In genomic region chr18:68426731-68427315, GRCh38 we compare ENCODE assay signal across 27 cellular contexts.
DNase-seq lines count a peak whose midpoint lies in the region; ATAC-seq and TF ChIP-seq lines count a peak whose summit lies in the region.
"Had no signal": no experiment of that assay in that cellular context is flagged by ENCODE, and none has a peak within 500 bp of the region (broad histone marks: within the 10 kb centered on the region; RNA-seq: fewer than 3 reads in every experiment).

No MANE protein-coding gene starts in this region.

- POLR2A ChIA-PET in IMR-90 (lab: Charles Lee; ENCODE audit: unreplicated experiment) = no interaction called here

- dilution Hi-C loops in IMR-90 (cut with HindIII; ENCODE audit: low sequenced_read_pairs, unreplicated experiment) = no loop called here

- H3K36me3 ChIP-seq in IMR-90 (ENCODE audit: control insufficient read depth, insufficient read depth, low read length) (no peaks in the 10 kb centered on the region), sigmoid colon (no peaks in the 10 kb centered on the region)
- H3K36me3 ChIP-seq: colonic mucosa, HAP-1, upper lobe of left lung had no signal

- TF ChIP-seq RAD21 in IMR-90 (IDR thresholded peaks at IDR 0.05; ENCODE audit: low read length) = no peak

- H4K8ac ChIP-seq in IMR-90 (ENCODE audit: low read depth in 2 of 2, low read length in 2 of 2) = peak overlapping the region in 1 of 2 experiments; percentile 18; a peak in 2 of 4 replicates

- H3K18ac ChIP-seq in IMR-90 (ENCODE audit: low read depth, low read length) = peak overlapping the region; percentile 82; the same call in 1 of the 2 replicates

- TF ChIP-seq CTCF in AG10803 (conservative IDR thresholded peaks at IDR 0.05; ENCODE audit: low read length) (no peak), IMR-90 (conservative IDR thresholded peaks at IDR 0.05; ENCODE audit: low read depth, low read length) (no peak), astrocyte of the spinal cord (IDR thresholded peaks at IDR 0.05; ENCODE audit: low read depth, low read length) (no peak), sigmoid colon (IDR thresholded peaks at IDR 0.05) (no peak)

- no peak overlapping the region for H3K27ac ChIP-seq in IMR-90 (ENCODE audit: insufficient read depth, low read length)
- no peak overlapping the region for H3K27ac ChIP-seq in sigmoid colon
- H3K27ac ChIP-seq: A549, colonic mucosa, HL-60, psoas muscle, upper lobe of left lung had no signal

- no peak overlapping the region for H3K23ac ChIP-seq in IMR-90 (ENCODE audit: low read depth, low read length)

- no peak overlapping the region for H3K56ac ChIP-seq in IMR-90 (ENCODE audit: extremely low read depth, insufficient read depth, low read length)

- H3K27me3 Mint-ChIP-seq in activated naive CD8-positive, alpha-beta T cell treated with anti-CD3 and anti-CD28 coated beads for 36 hours = no peaks in the 10 kb centered on the region
- H3K27me3 Mint-ChIP-seq: activated CD4-positive, alpha-beta memory T cell treated with anti-CD3 and anti-CD28 coated beads, Interleukin-2, amount 10 ng/mL, durations not matched to agents 7 days and 5 days; activated naive CD8-positive, alpha-beta T cell treated with anti-CD3 and anti-CD28 coated beads, Interleukin-2, amount 50 U/mL, for 24 hours had no signal

- no peak overlapping the region for H3K4me3 Mint-ChIP-seq in activated naive CD8-positive, alpha-beta T cell treated with anti-CD3 and anti-CD28 coated beads for 36 hours
- H3K4me3 Mint-ChIP-seq: activated CD4-positive, alpha-beta memory T cell treated with anti-CD3 and anti-CD28 coated beads, Interleukin-2, amount 10 ng/mL, durations not matched to agents 7 days and 5 days; activated naive CD8-positive, alpha-beta T cell treated with anti-CD3 and anti-CD28 coated beads, Interleukin-2, amount 50 U/mL, for 24 hours; effector memory CD8-positive, alpha-beta T cell had no signal

- no peak overlapping the region for H2AK9ac ChIP-seq in IMR-90 (replicated peaks; ENCODE audit: low read depth, low read length, poor library complexity)

- BruUV-seq in IMR-90 (replicated peaks; lab: Mats Ljungman, UMichigan) = no TSS peak

- no peak overlapping the region for H2AFZ ChIP-seq in IMR-90 (replicated peaks; ENCODE audit: low read length, poor library complexity)

- H3K9me1 ChIP-seq in IMR-90 (ENCODE audit: insufficient read depth, low read length) = peaks cover 12% of the 10 kb centered on the region

- no peak overlapping the region; the same call in 1 of the 2 replicates for H4K91ac ChIP-seq in IMR-90 (ENCODE audit: insufficient read depth, low read depth, low read length)

- peak overlapping the region; percentile 64 for H2BK20ac ChIP-seq in IMR-90 (ENCODE audit: low read depth, low read length)

- peak overlapping the region; percentile 40 for H3K14ac ChIP-seq in IMR-90 (replicated peaks; ENCODE audit: low read depth, low read length)

- H3K4ac ChIP-seq in IMR-90 (ENCODE audit: low read depth, low read length) = peak overlapping the region; percentile 58; the same call in 1 of the 2 replicates

- peaks cover 15% of the 10 kb centered on the region for H3K4me1 ChIP-seq in IMR-90 (ENCODE audit: control insufficient read depth, insufficient read depth, low read length)
- H3K4me1 ChIP-seq in sigmoid colon = peaks cover 0 to 5% (median 0%) of the 10 kb centered on the region in 4 donors
- H3K4me1 ChIP-seq: A549, colonic mucosa, HAP-1, psoas muscle, upper lobe of left lung had no signal

- in situ Hi-C loops in IMR-90 (cut with MboI; ENCODE audit: low sequenced_read_pairs) = no loop called here
- in situ Hi-C loops in astrocyte of the spinal cord (cut with HindIII; ENCODE audit: low sequenced_read_pairs) = no loop called here

- H4K5ac ChIP-seq in IMR-90 (ENCODE audit: low read depth, low read length) = peak overlapping the region; percentile 76; the same call in 1 of the 2 replicates

- 100% methylated on average over 1 of the region's 5 CpGs; no CpG with 5 or more reads in 1 of the 2 experiments for WGBS in IMR-90 (ENCODE audit: extremely low coverage in 2 of 2, insufficient read length in 1 of 2), 2 experiments
- 58 to 85% methylated on average over 5 of the region's 5 CpGs for WGBS in sigmoid colon, 2 donors

- H2BK5ac ChIP-seq in IMR-90 (ENCODE audit: low read depth, low read length, poor library complexity, severe bottlenecking) = peak overlapping the region; percentile 65

- TF ChIP-seq POLR2A in IMR-90 (IDR thresholded peaks at IDR 0.05; ENCODE audit: low read depth, low read length) = no peak
- no peak for TF ChIP-seq POLR2A in sigmoid colon (IDR thresholded peaks at IDR 0.05)

- no peaks in the 10 kb centered on the region for H3K36me3 Mint-ChIP-seq in activated naive CD8-positive, alpha-beta T cell treated with anti-CD3 and anti-CD28 coated beads for 36 hours

- no peaks in the 10 kb centered on the region for H3K79me1 ChIP-seq in IMR-90 (ENCODE audit: low read depth in 1 of 2, low read length in 2 of 2)

- no peak overlapping the region for H3K9ac ChIP-seq in IMR-90 (ENCODE audit: low read depth, low read length)

- H3K27ac Mint-ChIP-seq in activated naive CD8-positive, alpha-beta T cell treated with anti-CD3 and anti-CD28 coated beads for 36 hours = no peak overlapping the region
- H3K27ac Mint-ChIP-seq: activated CD4-positive, alpha-beta memory T cell treated with anti-CD3 and anti-CD28 coated beads, Interleukin-2, amount 10 ng/mL, durations not matched to agents 7 days and 5 days; activated naive CD8-positive, alpha-beta T cell treated with anti-CD3 and anti-CD28 coated beads, Interleukin-2, amount 50 U/mL, for 24 hours; effector memory CD8-positive, alpha-beta T cell had no signal

- no peak overlapping the region for H3K4me3 ChIP-seq in AG10803 (ENCODE audit: low read length)
- no peak overlapping the region for H3K4me3 ChIP-seq in IMR-90 (ENCODE audit: insufficient read depth, low read depth, low read length)
- H3K4me3 ChIP-seq in astrocyte of the spinal cord (ENCODE audit: low read depth, low read length) = no peak overlapping the region
- H3K4me3 ChIP-seq in sigmoid colon = no peak overlapping the region
- H3K4me3 ChIP-seq: A549, colonic mucosa, GM12878, HAP-1, psoas muscle, upper lobe of left lung had no signal

- peak overlapping the region; percentile 82; the same call in 1 of the 2 replicates for H2BK120ac ChIP-seq in IMR-90 (ENCODE audit: low read depth, low read length)

- intact Hi-C loops in IMR-90 (cut with micrococcal nuclease) = no loop called here
- intact Hi-C loops in sigmoid colon (cut with DNase I) = no loop called here

- peak overlapping the region; percentile 54; the same call in 1 of the 2 replicates for H2AK5ac ChIP-seq in IMR-90 (ENCODE audit: low read depth, low read length)

- H3K9me3 ChIP-seq in IMR-90 (ENCODE audit: control insufficient read depth, insufficient read depth, low read length) (no peaks in the 10 kb centered on the region; the same call in 1 of the 2 replicates), sigmoid colon (no peaks in the 10 kb centered on the region)
- H3K9me3 ChIP-seq: A549, colonic mucosa, HAP-1, psoas muscle, upper lobe of left lung had no signal

- no peaks in the 10 kb centered on the region for H3K9me3 Mint-ChIP-seq in activated naive CD8-positive, alpha-beta T cell treated with anti-CD3 and anti-CD28 coated beads for 36 hours

- no peaks in the 10 kb centered on the region for H4K20me1 ChIP-seq in IMR-90 (ENCODE audit: insufficient read depth, low read length)

- H3K27me3 ChIP-seq in IMR-90 (ENCODE audit: control insufficient read depth, insufficient read depth, low read length) (no peaks in the 10 kb centered on the region), sigmoid colon (no peaks in the 10 kb centered on the region)
- H3K27me3 ChIP-seq: colonic mucosa, upper lobe of left lung had no signal

- DNase-seq in AG10803 (ENCODE audit: low read depth) (peak; percentile 43), IMR-90 (peak; percentile 77), astrocyte of the spinal cord (ENCODE audit: low read depth, low spot score) (peak; percentile 34), myocyte (ENCODE audit: low read depth) (peak; percentile 56), T-helper 2 cell (no peak), sigmoid colon (no peak), germinal center (ENCODE audit: low spot score) (no peak)
- no peak for DNase-seq in activated naive CD8-positive, alpha-beta T cell treated with anti-CD3 and anti-CD28 coated beads for 36 hours
- DNase-seq: activated CD4-positive, alpha-beta memory T cell treated with anti-CD3 and anti-CD28 coated beads, Interleukin-2, amount 10 ng/mL, durations not matched to agents 7 days and 5 days; activated effector memory CD4-positive, alpha-beta T cell treated with anti-CD3 and anti-CD28 coated beads, Interleukin-2, amount 50 U/mL, for 16 hours; activated naive CD8-positive, alpha-beta T cell treated with anti-CD3 and anti-CD28 coated beads, Interleukin-2, amount 50 U/mL, for 24 hours; activated T-cell treated with anti-CD3 and anti-CD28 coated beads for 4 hours; colonic mucosa; DND-41; effector memory CD8-positive, alpha-beta T cell; mammary epithelial cell; NCI-H1092 treated with DMSO at 0.1 percent for 48 hours; NCI-H2081; PC-3; psoas muscle; SHP77; stimulated activated CD4-positive, alpha-beta T cell treated with anti-CD3 and anti-CD28 coated beads, Interleukin-1b, Interleukin-23, amount 100 ng/mL, for 48 hours; upper lobe of left lung had no signal

- no peak overlapping the region for H3K4me2 ChIP-seq in IMR-90 (ENCODE audit: low read depth, low read length)
- H3K4me2 ChIP-seq: A549 had no signal

- no peak for ATAC-seq in IMR-90 (ENCODE audit: low read depth)
- ATAC-seq: A549; activated naive CD8-positive, alpha-beta T cell treated with anti-CD3 and anti-CD28 coated beads, Interleukin-2, amount 50 U/mL, for 24 hours; effector memory CD8-positive, alpha-beta T cell; GM12878; PC-3; psoas muscle had no signal

- CTCF ChIA-PET in IMR-90 (lab: Yijun Ruan, JAX) = no interaction called here

- no peak for TF ChIP-seq EP300 in sigmoid colon (IDR thresholded peaks at IDR 0.05)

- peak overlapping the region; percentile 46; the same call in 1 of the 3 replicates for H2BK15ac ChIP-seq in IMR-90 (ENCODE audit: low read depth, low read length)

- no peaks in the 10 kb centered on the region for H3K4me1 Mint-ChIP-seq in activated naive CD8-positive, alpha-beta T cell treated with anti-CD3 and anti-CD28 coated beads for 36 hours
- H3K4me1 Mint-ChIP-seq: activated CD4-positive, alpha-beta memory T cell treated with anti-CD3 and anti-CD28 coated beads, Interleukin-2, amount 10 ng/mL, durations not matched to agents 7 days and 5 days; activated naive CD8-positive, alpha-beta T cell treated with anti-CD3 and anti-CD28 coated beads, Interleukin-2, amount 50 U/mL, for 24 hours had no signal

TF ChIP-seq in IMR-90, 13 proteins besides CTCF, POLR2A, EP300 and RAD21 (continues in another document):
- no peak for TF ChIP-seq RFX5 (IDR thresholded peaks at IDR 0.05; ENCODE audit: low read depth, low read length)

Comparison
In these comparisons a context has a peak if more than half of its experiments do, and no peak if none do; other contexts are left out.
1. DNase-seq: peak in AG10803 (single experiment), IMR-90 (single experiment), astrocyte of the spinal cord (single experiment) and myocyte (single experiment); none in T-helper 2 cell (0 of 5), activated naive CD8-positive, alpha-beta T cell treated with anti-CD3 and anti-CD28 coated beads for 36 hours (single experiment), sigmoid colon (single experiment) and germinal center (single experiment).